In genomic region chr1:6241887-6242740, GRCh38 we compare ENCODE assay signal across 9 cellular contexts. TPM values are rescaled to one million over a fixed set of nuclear protein-coding genes. Genes with fewer than 3 reads are reported as not detected.
DNase-seq lines count a peak whose midpoint lies in the region; ATAC-seq and TF ChIP-seq lines count a peak whose summit lies in the region.
"Had no signal": no experiment of that assay in that cellular context is flagged by ENCODE, and none has a peak within 500 bp of the region (broad histone marks: within the 10 kb centered on the region; RNA-seq: fewer than 3 reads in every experiment).

No MANE protein-coding gene starts in this region.

- TF ChIP-seq CTCF in coronary artery (IDR thresholded peaks at IDR 0.05) (no peak), osteoblast (IDR thresholded peaks at IDR 0.05; ENCODE audit: extremely low read depth, low read depth, low read length) (no peak), WERI-Rb-1 (IDR thresholded peaks at IDR 0.05; ENCODE audit: low read depth, low read length) (no peak)

- no peaks in the 10 kb centered on the region for H3K9me3 Mint-ChIP-seq in activated CD4-positive, alpha-beta T cell treated with anti-CD3 and anti-CD28 coated beads for 36 hours (ENCODE audit: low read depth)
- H3K9me3 Mint-ChIP-seq: immature natural killer cell had no signal

- H3K4me3 ChIP-seq in coronary artery (peak overlapping the region; percentile 51), osteoblast (ENCODE audit: insufficient read depth, low read length) (no peak overlapping the region), WERI-Rb-1 (ENCODE audit: low read depth, low read length) (no peak overlapping the region)

- peaks cover 7% of the 10 kb centered on the region for H4K20me1 ChIP-seq in osteoblast (ENCODE audit: insufficient read depth, low read length)

- H3K27ac Mint-ChIP-seq in activated CD4-positive, alpha-beta T cell treated with anti-CD3 and anti-CD28 coated beads for 36 hours: no peak overlapping the region
- H3K27ac Mint-ChIP-seq: immature natural killer cell had no signal

- peaks cover 64% of the 10 kb centered on the region for H3K27me3 ChIP-seq in osteoblast (ENCODE audit: insufficient read depth, low read length)
- no peaks in the 10 kb centered on the region for H3K27me3 ChIP-seq in WERI-Rb-1 (ENCODE audit: insufficient read depth, low read depth, severe bottlenecking)

- no peak for ATAC-seq in activated CD4-positive, alpha-beta T cell treated with anti-CD3 and anti-CD28 coated beads for 36 hours

- no peak overlapping the region for H2AFZ ChIP-seq in osteoblast (ENCODE audit: low read length)

- no peak overlapping the region for H3K4me3 Mint-ChIP-seq in activated CD4-positive, alpha-beta T cell treated with anti-CD3 and anti-CD28 coated beads for 36 hours
- H3K4me3 Mint-ChIP-seq: immature natural killer cell had no signal

- H3K36me3 Mint-ChIP-seq in activated CD4-positive, alpha-beta T cell treated with anti-CD3 and anti-CD28 coated beads for 36 hours (ENCODE audit: low read depth): no peaks in the 10 kb centered on the region
- H3K36me3 Mint-ChIP-seq: immature natural killer cell had no signal

- intact Hi-C loops in activated CD4-positive, alpha-beta T cell treated with anti-CD3 and anti-CD28 coated beads for 36 hours (cut with DNase I, micrococcal nuclease): no loop called here

- peaks cover 4% of the 10 kb centered on the region for H3K4me1 ChIP-seq in osteoblast (ENCODE audit: insufficient read depth, low read length)

- peaks cover 11% of the 10 kb centered on the region for H3K4me1 Mint-ChIP-seq in activated CD4-positive, alpha-beta T cell treated with anti-CD3 and anti-CD28 coated beads for 36 hours

- CTCF ChIA-PET in activated CD4-positive, alpha-beta T cell treated with anti-CD3 and anti-CD28 coated beads for 36 hours (lab: Charles Lee): interaction anchor here (1.0 to 6.1 kb wide), 5 partner anchors 107 to 191 kb away, joined by 3 to 35 read pairs (median 3); partner anchors contain the start of gene HES2

- H3K79me2 ChIP-seq in osteoblast (ENCODE audit: insufficient read depth, low read length): no peaks in the 10 kb centered on the region

- H3K4me2 ChIP-seq in osteoblast (ENCODE audit: insufficient read depth, low read length): no peak overlapping the region

- H3K36me3 ChIP-seq in osteoblast (ENCODE audit: insufficient read depth, low read length) (no peaks in the 10 kb centered on the region), WERI-Rb-1 (no peaks in the 10 kb centered on the region)

- no peak overlapping the region for H3K27ac ChIP-seq in coronary artery
- no peak overlapping the region for H3K27ac ChIP-seq in osteoblast (ENCODE audit: low read depth, low read length)
- H3K27ac ChIP-seq in WERI-Rb-1: no peak overlapping the region
- H3K27ac ChIP-seq: 22Rv1 had no signal

- H3K9me3 ChIP-seq in osteoblast (ENCODE audit: low read depth, low read length) (no peaks in the 10 kb centered on the region), WERI-Rb-1 (ENCODE audit: severe bottlenecking) (no peaks in the 10 kb centered on the region)

- DNase-seq in DMS 273 (lab: John Stamatoyannopoulos, UW; ENCODE audit: unreplicated experiment) (peak; percentile 63), DMS 273 treated with DMSO at 0.1 percent for 48 hours (lab: John Stamatoyannopoulos, UW) (no peak), coronary artery (ENCODE audit: low spot score) (no peak), osteoblast (ENCODE audit: insufficient read length, low spot score, missing footprints) (peak; percentile 90), WERI-Rb-1 (no peak)
- no peak for DNase-seq in activated CD4-positive, alpha-beta T cell treated with anti-CD3 and anti-CD28 coated beads for 36 hours
- DNase-seq: immature natural killer cell, MV-4-11 had no signal

- H3K27me3 Mint-ChIP-seq in activated CD4-positive, alpha-beta T cell treated with anti-CD3 and anti-CD28 coated beads for 36 hours: peaks cover 46% of the 10 kb centered on the region

- POLR2A ChIA-PET in activated CD4-positive, alpha-beta T cell treated with anti-CD3 and anti-CD28 coated beads for 36 hours (lab: Charles Lee): interaction anchor here (0.6 to 1.2 kb wide), 2 partner anchors 11 to 247 kb away, joined by 3 to 4 read pairs; no protein-coding TSS in a partner anchor

RNA-seq across cellular contexts. Expression of gene HES3, which starts 1.9 kb away (rescaled TPM):
- total RNA-seq in osteoblast: not detected in 2 replicates
- total RNA-seq in activated CD4-positive, alpha-beta T cell treated with anti-CD3 and anti-CD28 coated beads for 36 hours: not detected

RNA-seq across cellular contexts. Expression of gene ICMT, which starts 6.3 kb away (rescaled TPM):
- total RNA-seq in osteoblast: 60.8 and 63.6 TPM in 2 replicates
- total RNA-seq in activated CD4-positive, alpha-beta T cell treated with anti-CD3 and anti-CD28 coated beads for 36 hours: 10 to 100 TPM; 31.9 to 35.4 TPM

RNA-seq across cellular contexts. Expression of gene GPR153, which starts 18.8 kb away (rescaled TPM):
- total RNA-seq in osteoblast: 2.9 and 4.0 TPM in 2 replicates
- total RNA-seq in activated CD4-positive, alpha-beta T cell treated with anti-CD3 and anti-CD28 coated beads for 36 hours: under 1 TPM; 0.16 to 0.25 TPM

RNA-seq across cellular contexts. Expression of gene RNF207, which starts 36.2 kb away (rescaled TPM):
- 10.6 and 42.7 TPM in 2 replicates for total RNA-seq in osteoblast
- total RNA-seq in activated CD4-positive, alpha-beta T cell treated with anti-CD3 and anti-CD28 coated beads for 36 hours: 10 to 100 TPM; 13.5 to 15.2 TPM

RNA-seq across cellular contexts. Expression of gene RPL22, which starts 42.7 kb away (rescaled TPM):
- 93.0 and 99.3 TPM in 2 replicates for total RNA-seq in osteoblast
- total RNA-seq in activated CD4-positive, alpha-beta T cell treated with anti-CD3 and anti-CD28 coated beads for 36 hours: 100 to 1,000 TPM; 392 to 475 TPM

Comparison
In these comparisons a context has a peak if more than half of its experiments do, and no peak if none do; other contexts are left out.
1. DNase-seq: peak in DMS 273 (single experiment) and osteoblast (single experiment); none in DMS 273 treated with DMSO at 0.1 percent for 48 hours (single experiment), coronary artery (single experiment), WERI-Rb-1 (single experiment) and activated CD4-positive, alpha-beta T cell treated with anti-CD3 and anti-CD28 coated beads for 36 hours (single experiment).